ENCODE assay signal across 8 cellular contexts in genomic region chr3:152298393-152299242, GRCh38. TPM values are rescaled to one million over a fixed set of nuclear protein-coding genes. Genes with fewer than 3 reads are reported as not detected.
DNase-seq lines count a peak whose midpoint lies in the region; ATAC-seq and TF ChIP-seq lines count a peak whose summit lies in the region.

No MANE protein-coding gene starts in this region.

- POLR2A ChIA-PET in Caco-2 (lab: Charles Lee): no interaction called here

- H3K9me3 ChIP-seq in ovary (no peaks in the 10 kb centered on the region), Caco-2 (no peaks in the 10 kb centered on the region)

- H3K4me1 ChIP-seq in ovary (ENCODE audit: insufficient read depth): peaks cover 5% of the 10 kb centered on the region
- H3K4me1 ChIP-seq in Caco-2: peaks cover 25% of the 10 kb centered on the region

- 1 to 2% (median 1%) methylated on average over 14 of the region's 14 CpGs for WGBS in ovary, 3 donors

- peak; percentile 42 for ATAC-seq in GM21360 (IDR thresholded peaks at IDR 0.05; ENCODE audit: unreplicated experiment)

- H3K4me3 Mint-ChIP-seq in activated naive CD8-positive, alpha-beta T cell: peak overlapping the region; percentile 78
- no peak overlapping the region for H3K4me3 Mint-ChIP-seq in Caco-2 (ENCODE audit: unreplicated experiment)

- TF ChIP-seq EP300 in ovary (IDR thresholded peaks at IDR 0.05): peak; percentile 45

- H3K4me3 ChIP-seq in ovary: peak overlapping the region; percentile 39
- H3K4me3 ChIP-seq in Caco-2 (ENCODE audit: low read depth, low read length): no peak overlapping the region

- H3K36me3 Mint-ChIP-seq in activated naive CD8-positive, alpha-beta T cell: peaks cover 11% of the 10 kb centered on the region
- peaks cover 26% of the 10 kb centered on the region for H3K36me3 Mint-ChIP-seq in Caco-2 (ENCODE audit: insufficient read depth, unreplicated experiment)

- peak overlapping the region; percentile 69 to 83 for H3K27ac ChIP-seq in ovary

- TF ChIP-seq POLR2A in ovary (IDR thresholded peaks at IDR 0.05): no peak

- intact Hi-C loops in ovary (cut with DNase I): loop anchor here in 1 of 4 donors (2.0 kb wide), 1 partner anchor 30 kb away; the partner anchor contains the start of gene MBNL1
- intact Hi-C loops in Caco-2 (cut with micrococcal nuclease; ENCODE audit: unreplicated experiment): no loop called here

- TF ChIP-seq CTCF in ovary (IDR thresholded peaks at IDR 0.05) (no peak), Caco-2 (IDR thresholded peaks at IDR 0.05; ENCODE audit: insufficient read depth in 1 of 2, low read depth in 1 of 2, low read length in 1 of 2, severe bottlenecking in 1 of 2, unreplicated experiment in 1 of 2) (no peak)

- DNase-seq in D341Med (ENCODE audit: low spot score) (peak; percentile 73), HT-29 (ENCODE audit: low spot score) (peak; percentile 93), glomerular visceral epithelial cell (ENCODE audit: extremely low spot score) (peak; percentile 87), ovary (peak; percentile 45 to 61 (median 54)), Caco-2 (no peak)

- no peaks in the 10 kb centered on the region for H3K27me3 ChIP-seq in ovary
- no peaks in the 10 kb centered on the region for H3K27me3 ChIP-seq in Caco-2 (replicated peaks; ENCODE audit: control insufficient read depth, insufficient read depth, low read length)

- CTCF ChIA-PET in Caco-2 (lab: Charles Lee): no interaction called here

- H3K27me3 Mint-ChIP-seq in activated naive CD8-positive, alpha-beta T cell: no peaks in the 10 kb centered on the region
- no peaks in the 10 kb centered on the region for H3K27me3 Mint-ChIP-seq in Caco-2 (ENCODE audit: insufficient read depth, unreplicated experiment)

- no peaks in the 10 kb centered on the region for H3K9me3 Mint-ChIP-seq in activated naive CD8-positive, alpha-beta T cell (ENCODE audit: low read depth)
- H3K9me3 Mint-ChIP-seq in Caco-2 (ENCODE audit: unreplicated experiment): no peaks in the 10 kb centered on the region

- no TSS peak for BruUV-seq in Caco-2 (replicated peaks; lab: Mats Ljungman, UMichigan)

- peaks cover 88% of the 10 kb centered on the region for H3K4me1 Mint-ChIP-seq in activated naive CD8-positive, alpha-beta T cell (ENCODE audit: low read depth)
- H3K4me1 Mint-ChIP-seq in Caco-2 (ENCODE audit: low read depth, unreplicated experiment): peaks cover 16% of the 10 kb centered on the region

- H3K36me3 ChIP-seq in ovary (no peaks in the 10 kb centered on the region), Caco-2 (ENCODE audit: control insufficient read depth, insufficient read depth, low read length) (no peaks in the 10 kb centered on the region; the same call in 1 of the 2 replicates)

- H3K27ac Mint-ChIP-seq in activated naive CD8-positive, alpha-beta T cell: peak overlapping the region; percentile 96
- H3K27ac Mint-ChIP-seq in Caco-2 (ENCODE audit: unreplicated experiment): no peak overlapping the region

TF ChIP-seq in PFSK-1, 5 proteins besides CTCF, POLR2A, EP300 and RAD21:
- no peak for TF ChIP-seq REST (IDR thresholded peaks at IDR 0.05; ENCODE audit: insufficient read depth in 1 of 2, low read depth in 2 of 2, low read length in 2 of 2)
- TF ChIP-seq SIN3A (IDR thresholded peaks at IDR 0.05; ENCODE audit: borderline replicate concordance, insufficient read depth, low read length): 0 out of 2 replicates have a peak, but pooled peaks have one; percentile 43
- no peak; the same call in 1 of the 2 replicates for TF ChIP-seq POLR2AphosphoS5 (IDR thresholded peaks at IDR 0.05; ENCODE audit: low read depth, low read length)
- peak; percentile 60; the same call in 1 of the 2 replicates for TF ChIP-seq TAF1 (IDR thresholded peaks at IDR 0.05; ENCODE audit: borderline replicate concordance, insufficient read depth, low read length)

RNA-seq across cellular contexts. Expression of gene MBNL1, which starts 29.9 kb away (rescaled TPM):
- total RNA-seq in HT-29 (2014; rRNA removed; shearing (Covaris generic)): 144 and 163 TPM in 2 replicates
- polyA plus RNA-seq in PFSK-1 (2012; ENCODE audit: insufficient read length, low read depth): 41.2 TPM
- total RNA-seq in ovary (100 to 1,000 TPM; 117 to 152 (median 127) TPM), Caco-2 (2022) (67.1 and 68.6 TPM in 2 replicates)
- 10 to 100 TPM; 39.7 to 66.1 TPM for polyA plus RNA-seq in ovary

Comparison
In these comparisons a context has a peak if more than half of its experiments do, and no peak if none do; other contexts are left out.
1. DNase-seq: peak in D341Med (single experiment), HT-29 (single experiment), glomerular visceral epithelial cell (single experiment) and ovary (5 of 5); none in Caco-2 (0 of 2).